ENCODE assay signal across 1 cellular context in genomic region chr18:731185-731584, GRCh38.
TF ChIP-seq lines count a peak whose summit lies in the region.

No MANE protein-coding gene starts in this region.

TF ChIP-seq in K562, 482 proteins besides CTCF, POLR2A, EP300 and RAD21 (continued from another document):
- 0 out of 2 replicates have a peak, but pooled peaks have one; percentile 25 for TF ChIP-seq ZNF592 (IDR thresholded peaks at IDR 0.05)
- 0 out of 2 replicates have a peak, but pooled peaks have one; percentile 34 for TF ChIP-seq MTA1 (IDR thresholded peaks at IDR 0.05; ENCODE audit: borderline replicate concordance)
- peak; percentile 16 for TF ChIP-seq DACH1 (IDR thresholded peaks at IDR 0.05; ENCODE audit: partially characterized antibody)
- TF ChIP-seq GMEB1 (CRISPR knock-in tag; IDR thresholded peaks at IDR 0.05), result no peak
- peak; percentile 85 for TF ChIP-seq SOX6 (IDR thresholded peaks at IDR 0.05)
- TF ChIP-seq MECOM (CRISPR knock-in tag; IDR thresholded peaks at IDR 0.05), result 0 out of 2 replicates have a peak, but pooled peaks have one; percentile 23
- no peak for TF ChIP-seq ZNF12 (CRISPR knock-in tag; IDR thresholded peaks at IDR 0.05)
- TF ChIP-seq ZFP30 (CRISPR knock-in tag; IDR thresholded peaks at IDR 0.05; ENCODE audit: borderline replicate concordance), result no peak
- TF ChIP-seq DNMT1 (IDR thresholded peaks at IDR 0.05), result no peak
- TF ChIP-seq FOSL1 (tag; conservative IDR thresholded peaks at IDR 0.05), result peak; percentile 85
- no peak for TF ChIP-seq ZC3H11A (IDR thresholded peaks at IDR 0.05; ENCODE audit: low read depth, low read length)
- peak; percentile 80 for TF ChIP-seq TEAD4 (IDR thresholded peaks at IDR 0.05; ENCODE audit: low read length)
- TF ChIP-seq TEAD4 (CRISPR knock-in tag; IDR thresholded peaks at IDR 0.05; ENCODE audit: borderline replicate concordance), result no peak
- peak; percentile 85 for TF ChIP-seq CBFA2T2 (conservative IDR thresholded peaks at IDR 0.05)
- TF ChIP-seq KDM1A (IDR thresholded peaks at IDR 0.05), result peak in 1 of 2 experiments; percentile 34; a peak in 1 of 4 replicates
